Comparison of ENCODE assay signal across 33 cellular contexts in genomic region chr2:142398212-142398611, GRCh38.
"Had no signal": no experiment of that assay in that cellular context is flagged by ENCODE, and none has a peak within 500 bp of the region (broad histone marks: within the 10 kb centered on the region; RNA-seq: fewer than 3 reads in every experiment).

No MANE protein-coding gene starts in this region.

- H3K4me3 ChIP-seq: adrenal gland, ascending aorta, breast epithelium, cardiac muscle cell had no signal

- ATAC-seq: activated naive CD4-positive, alpha-beta T cell treated with anti-CD3 and anti-CD28 coated beads, Interleukin-2, amount 50 U/mL, for 72 hours; activated naive CD8-positive, alpha-beta T cell treated with anti-CD3 and anti-CD28 coated beads, Interleukin-2, amount 50 U/mL, for 24 hours; activated T-cell treated with anti-CD3 and anti-CD28 coated beads, Interleukin-2, amount 50 U/mL, for 4 hours; activated T-cell treated with anti-CD3 and anti-CD28 coated beads, Interleukin-2, amount 50 U/mL, for 72 hours; activated T-helper 17 cell treated with anti-CD3 and anti-CD28 coated beads, Interleukin-2, amount 50 U/mL, for 72 hours had no signal

- H3K36me3 ChIP-seq: adrenal gland, ascending aorta, brain microvascular endothelial cell, breast epithelium, cardiac muscle cell had no signal

- DNase-seq: activated effector memory CD4-positive, alpha-beta T cell treated with anti-CD3 and anti-CD28 coated beads, Interleukin-2, amount 50 U/mL, for 16 hours; activated effector memory CD4-positive, alpha-beta T cell treated with Interleukin-2 at 50 U/mL for 16 hours; activated gamma-delta T cell; activated gamma-delta T cell treated with Interleukin-2 at 50 U/mL for 16 hours; activated naive CD4-positive, alpha-beta T cell; activated naive CD4-positive, alpha-beta T cell treated with anti-CD3 and anti-CD28 coated beads for 36 hours; activated naive CD4-positive, alpha-beta T cell treated with anti-CD3 and anti-CD28 coated beads, Interleukin-2, amount 10 ng/mL, durations not matched to agents 7 days and 5 days; activated naive CD4-positive, alpha-beta T cell treated with anti-CD3 and anti-CD28 coated beads, Interleukin-2, amount 50 U/mL, for 16 hours; activated naive CD4-positive, alpha-beta T cell treated with Interleukin-2 at 50 U/mL for 16 hours; activated naive CD8-positive, alpha-beta T cell treated with anti-CD3 and anti-CD28 coated beads for 36 hours; activated naive CD8-positive, alpha-beta T cell treated with anti-CD3 and anti-CD28 coated beads, Interleukin-2, amount 10 ng/mL, durations not matched to agents 7 days and 5 days; activated naive CD8-positive, alpha-beta T cell treated with anti-CD3 and anti-CD28 coated beads, Interleukin-2, amount 50 U/mL, for 24 hours; activated T-cell treated with anti-CD3 and anti-CD28 coated beads, Interleukin-2, amount 50 U/mL, for 24 hours; activated T-cell treated with anti-CD3 and anti-CD28 coated beads, Interleukin-2, amount 50 U/mL, for 4 hours; activated T-cell treated with anti-CD3 and anti-CD28 coated beads, Interleukin-2, amount 50 U/mL, for 48 hours; activated T-cell treated with anti-CD3 and anti-CD28 coated beads, Interleukin-2, amount 50 U/mL, for 72 hours; adrenal gland; amniotic stem cell; amygdala; anterior cingulate cortex; aorta; brain microvascular endothelial cell; caudate nucleus; central memory CD4-positive, alpha-beta T cell; cerebellar nuclear complex had no signal

- H3K27ac ChIP-seq: adrenal gland, ascending aorta, brain microvascular endothelial cell, breast epithelium, cardiac muscle cell had no signal

- FAIRE-seq: astrocyte, bronchial epithelial cell, colon had no signal

- H3K27me3 ChIP-seq: adrenal gland, ascending aorta, brain microvascular endothelial cell, breast epithelium, cardiac muscle cell had no signal

- H3K4me1 ChIP-seq: adrenal gland, ascending aorta, breast epithelium had no signal
